Comparison of ENCODE assay signal across 8 cellular contexts in genomic region chr22:36123673-36124630, GRCh38. TPM values are rescaled to one million over a fixed set of nuclear protein-coding genes. Genes with fewer than 3 reads are reported as not detected.
A peak's percentile ranks its signal among the peaks of the same experiment; 100 is the strongest.
DNase-seq lines count a peak whose midpoint lies in the region; ATAC-seq and TF ChIP-seq lines count a peak whose summit lies in the region.

No MANE protein-coding gene starts in this region.

- H3K4me1 Mint-ChIP-seq in natural killer cell, result peaks cover 8% of the 10 kb centered on the region in 2 donors
- peaks cover 10% of the 10 kb centered on the region for H3K4me1 Mint-ChIP-seq in stimulated activated memory B cell treated with anti-CD40 and anti-IgM and Interleukin-4, amounts not matched to agents 10 μg/mL and 1 μg/mL and 100 μg/mL, for 72 hours

- intact Hi-C loops in natural killer cell (cut with micrococcal nuclease), result loop anchor here (1.0 to 2.0 kb wide), 3 partner anchors 58 to 774 kb away; no protein-coding TSS in a partner anchor

- peak overlapping the region; percentile 88 to 93 for H3K27ac Mint-ChIP-seq in natural killer cell
- peak overlapping the region; percentile 65 for H3K27ac Mint-ChIP-seq in stimulated activated memory B cell treated with anti-CD40 and anti-IgM and Interleukin-4, amounts not matched to agents 10 μg/mL and 1 μg/mL and 100 μg/mL, for 72 hours

- no peaks in the 10 kb centered on the region for H3K9me3 Mint-ChIP-seq in natural killer cell
- H3K9me3 Mint-ChIP-seq in stimulated activated memory B cell treated with anti-CD40 and anti-IgM and Interleukin-4, amounts not matched to agents 10 μg/mL and 1 μg/mL and 100 μg/mL, for 72 hours, result no peaks in the 10 kb centered on the region

- peak; percentile 87 for TF ChIP-seq CTCF in fibroblast of mammary gland (conservative IDR thresholded peaks at IDR 0.05; ENCODE audit: control insufficient read depth, insufficient read depth, low read depth, low read length)
- TF ChIP-seq CTCF in natural killer cell (IDR thresholded peaks at IDR 0.05), result peak; percentile 97

- peaks cover 0 to 3% of the 10 kb centered on the region in 2 donors for H3K27me3 Mint-ChIP-seq in natural killer cell (ENCODE audit: low read depth in 2 of 2)
- H3K27me3 Mint-ChIP-seq in stimulated activated memory B cell treated with anti-CD40 and anti-IgM and Interleukin-4, amounts not matched to agents 10 μg/mL and 1 μg/mL and 100 μg/mL, for 72 hours, result peaks cover 25% of the 10 kb centered on the region

- peak; percentile 81 for ATAC-seq in GM21515 (IDR thresholded peaks at IDR 0.05; ENCODE audit: unreplicated experiment)
- peak; percentile 99 for ATAC-seq in natural killer cell
- ATAC-seq in stimulated activated memory B cell treated with anti-CD40 and anti-IgM and Interleukin-4, amounts not matched to agents 10 μg/mL and 1 μg/mL and 100 μg/mL, for 72 hours, result peak; percentile 99

- DNase-seq in CMK (ENCODE audit: low read depth) (peak; percentile 76), LoVo (ENCODE audit: low spot score) (peak; percentile 96), RPMI8226 (peak; percentile 96), fibroblast of mammary gland (ENCODE audit: low read depth) (peak; percentile 94), natural killer cell (peak; percentile 90)
- peak; percentile 85 to 87 for DNase-seq in activated T-helper 1 cell treated with anti-CD3 and anti-CD28 coated beads, Interleukin-2, amount 50 U/mL, for 16 hours (ENCODE audit: low read depth in 1 of 2, low spot score in 1 of 2)

- H3K4me3 Mint-ChIP-seq in natural killer cell, result peak overlapping the region; percentile 95
- peak overlapping the region; percentile 81 for H3K4me3 Mint-ChIP-seq in stimulated activated memory B cell treated with anti-CD40 and anti-IgM and Interleukin-4, amounts not matched to agents 10 μg/mL and 1 μg/mL and 100 μg/mL, for 72 hours

- no peaks in the 10 kb centered on the region for H3K36me3 Mint-ChIP-seq in natural killer cell
- H3K36me3 Mint-ChIP-seq in stimulated activated memory B cell treated with anti-CD40 and anti-IgM and Interleukin-4, amounts not matched to agents 10 μg/mL and 1 μg/mL and 100 μg/mL, for 72 hours, result no peaks in the 10 kb centered on the region

- peak overlapping the region; percentile 23 for H3K4me3 ChIP-seq in fibroblast of mammary gland (ENCODE audit: control insufficient read depth, low read depth, low read length)

RNA-seq across cellular contexts. Expression of gene APOL3, which starts 36.6 kb away (rescaled TPM):
- 100 to 1,000 TPM; 105 to 166 (median 111) TPM for total RNA-seq in natural killer cell

Comparison
In these comparisons a context has a peak if more than half of its experiments do, and no peak if none do; other contexts are left out.
1. Peak in every context shown above with its lines: DNase-seq, ATAC-seq and H3K4me3 ChIP-seq.